Comparison of ENCODE assay signal across 1 cellular context in genomic region chr15:95912280-95912625, GRCh38.
A peak's percentile ranks its signal among the peaks of the same experiment; 100 is the strongest.
TF ChIP-seq lines count a peak whose summit lies in the region.

No MANE protein-coding gene starts in this region.

TF ChIP-seq in HEK293, 187 proteins besides CTCF, POLR2A, EP300 and RAD21 (continued from another document):
- TF ChIP-seq TSHZ1 (tag by site-specific recombination; IDR thresholded peaks at IDR 0.05; ENCODE audit: borderline replicate concordance) (no peak), ZNF394 (tag by site-specific recombination; IDR thresholded peaks at IDR 0.05; ENCODE audit: borderline replicate concordance) (no peak), ZFHX2 (tag by site-specific recombination; conservative IDR thresholded peaks at IDR 0.05) (no peak), ZNF555 (tag by site-specific recombination; conservative IDR thresholded peaks at IDR 0.05) (no peak), ZNF600 (tag by site-specific recombination; IDR thresholded peaks at IDR 0.05) (peak; percentile 49; the same call in 1 of the 2 replicates), ZNF426 (tag by site-specific recombination; IDR thresholded peaks at IDR 0.05) (no peak), ZNF157 (tag by site-specific recombination; IDR thresholded peaks at IDR 0.05) (no peak), ZNF518A (tag by site-specific recombination; conservative IDR thresholded peaks at IDR 0.05; ENCODE audit: low read depth) (0 out of 2 replicates have a peak, but pooled peaks have one; percentile 13), ZNF2 (tag by site-specific recombination; IDR thresholded peaks at IDR 0.05) (no peak), ATF2 (tag by site-specific recombination; IDR thresholded peaks at IDR 0.05; ENCODE audit: low read depth) (no peak), SCRT2 (tag by site-specific recombination; IDR thresholded peaks at IDR 0.05) (peak; percentile 93), ZBTB17 (tag by site-specific recombination; IDR thresholded peaks at IDR 0.05) (no peak)
